ENCODE assay signal across 31 cellular contexts in genomic region chr4:14952352-14952751, GRCh38. TPM values are rescaled to one million over a fixed set of nuclear protein-coding genes. Genes with fewer than 3 reads are reported as not detected.
DNase-seq lines count a peak whose midpoint lies in the region; ATAC-seq, FAIRE-seq and TF ChIP-seq lines count a peak whose summit lies in the region.
"Had no signal": no experiment of that assay in that cellular context is flagged by ENCODE, and none has a peak within 500 bp of the region (broad histone marks: within the 10 kb centered on the region; RNA-seq: fewer than 3 reads in every experiment).

No MANE protein-coding gene starts in this region.

- H3K4me1 ChIP-seq in mesenchymal stem cell (ENCODE audit: control insufficient read depth, insufficient read depth, low read depth, low read length) = no peaks in the 10 kb centered on the region
- H3K4me1 ChIP-seq: gastrocnemius medialis, pancreas, testis had no signal

- H3K36me3 ChIP-seq in mesenchymal stem cell (ENCODE audit: control insufficient read depth in 1 of 2, insufficient read depth in 2 of 2, low read depth in 1 of 2, low read length in 2 of 2) = no peaks in the 10 kb centered on the region
- H3K36me3 ChIP-seq: gastrocnemius medialis, pancreas had no signal

- H3K14ac ChIP-seq in mesenchymal stem cell (ENCODE audit: low read length in 2 of 2) = no peak overlapping the region

- H2AK5ac ChIP-seq in mesenchymal stem cell (ENCODE audit: low read length, severe bottlenecking) = no peak overlapping the region

- H3K4ac ChIP-seq in mesenchymal stem cell (ENCODE audit: low read depth in 1 of 2, low read length in 2 of 2) = no peak overlapping the region

- no peak overlapping the region for H2BK15ac ChIP-seq in mesenchymal stem cell (ENCODE audit: low read depth, poor library complexity, severe bottlenecking)

- H3K4me3 ChIP-seq in mesenchymal stem cell (ENCODE audit: insufficient read depth in 1 of 2, low read depth in 1 of 2, low read length in 2 of 2) = no peak overlapping the region
- H3K4me3 ChIP-seq: dorsolateral prefrontal cortex, gastrocnemius medialis, hepatocyte, pancreas, PC-9, skin epidermis, testis had no signal

- FAIRE-seq in GM12891 (lab: Jason Lieb, UNC) = no peak
- FAIRE-seq: D721Med, pancreas had no signal

- H2BK5ac ChIP-seq in mesenchymal stem cell (ENCODE audit: low read depth, low read length, poor library complexity, severe bottlenecking) = no peak overlapping the region

- H3K4me2 ChIP-seq in mesenchymal stem cell (ENCODE audit: low read length, poor library complexity, severe bottlenecking) = no peak overlapping the region
- H3K4me2 ChIP-seq: hepatocyte, PC-9 had no signal

- no peak overlapping the region for H3K9ac ChIP-seq in mesenchymal stem cell (ENCODE audit: low read length)

- no peaks in the 10 kb centered on the region for H3K79me1 ChIP-seq in mesenchymal stem cell (replicated peaks; ENCODE audit: low read length, poor library complexity, severe bottlenecking)

- no peak overlapping the region for H2BK12ac ChIP-seq in mesenchymal stem cell (ENCODE audit: low read length in 2 of 2)

- no peak overlapping the region for H3K27ac ChIP-seq in mesenchymal stem cell (ENCODE audit: low read length, poor library complexity, severe bottlenecking)
- H3K27ac ChIP-seq: dorsolateral prefrontal cortex, gastrocnemius medialis, hepatocyte, pancreas, PC-9, skin epidermis, testis, VCaP had no signal

- H2AFZ ChIP-seq in mesenchymal stem cell (ENCODE audit: low read depth, low read length) = no peak overlapping the region
- H2AFZ ChIP-seq: hepatocyte, PC-9 had no signal

- H3K23ac ChIP-seq in mesenchymal stem cell (ENCODE audit: low read length in 2 of 2) = no peak overlapping the region

- H2BK120ac ChIP-seq in mesenchymal stem cell (ENCODE audit: low read depth, low read length) = no peak overlapping the region

- H3K9me3 ChIP-seq in mesenchymal stem cell (ENCODE audit: control insufficient read depth, low read length) = no peaks in the 10 kb centered on the region
- H3K9me3 ChIP-seq: gastrocnemius medialis, pancreas, testis had no signal

- TF ChIP-seq POLR2A in GM12891 (IDR thresholded peaks at IDR 0.05; ENCODE audit: low read depth, low read length) = no peak

- H4K91ac ChIP-seq in mesenchymal stem cell (ENCODE audit: low read length) = no peak overlapping the region

- DNase-seq in GM12891 (ENCODE audit: insufficient read length, low spot score) (no peak), NCI-H1436 (lab: John Stamatoyannopoulos, UW) (no peak), mesenchymal stem cell (no peak)
- DNase-seq: 8988T; activated CD4-positive, alpha-beta T cell treated with anti-CD3 and anti-CD28 coated beads for 4 hours; activated gamma-delta T cell treated with Interleukin-2 at 50 U/mL for 16 hours; activated T-cell treated with anti-CD3 and anti-CD28 coated beads, Interleukin-2, amount 50 U/mL, for 24 hours; cerebellar nuclear complex; dorsolateral prefrontal cortex; gastrocnemius medialis; Kasumi-1; left cardiac atrium; mammary epithelial cell; NCI-H1694; NCI-H2171; NCI-H510A treated with DMSO at 0.1 percent for 48 hours; NK-92 treated with Interleukin-12 subunit alpha and Interleukin-12 subunit beta, amount 100 ng/mL, for 24 hours; pancreas; PC-9; Right ventricle myocardium superior; stimulated activated naive CD8-positive, alpha-beta T cell treated with anti-CD3 and anti-CD28 coated beads, Interleukin-15, Interleukin-2, amounts not matched to agents 100 U/mL and 50 U/mL, for 24 hours; testis had no signal

- H4K8ac ChIP-seq in mesenchymal stem cell (ENCODE audit: low read length) = no peak overlapping the region

- ATAC-seq in GM19035 (IDR thresholded peaks at IDR 0.05; ENCODE audit: unreplicated experiment) (peak; percentile 60), HG02623 (IDR thresholded peaks at IDR 0.05; ENCODE audit: unreplicated experiment) (peak; percentile 52), HG03354 (IDR thresholded peaks at IDR 0.05; ENCODE audit: poor library complexity, severe bottlenecking, unreplicated experiment) (peak; percentile 64), GM19452 (IDR thresholded peaks at IDR 0.05; ENCODE audit: unreplicated experiment) (no peak), GM21619 (IDR thresholded peaks at IDR 0.05; ENCODE audit: unreplicated experiment) (no peak)
- ATAC-seq: gastrocnemius medialis; left cardiac atrium; pancreas; stimulated activated naive CD8-positive, alpha-beta T cell treated with anti-CD3 and anti-CD28 coated beads, Interleukin-15, Interleukin-2, amounts not matched to agents 100 U/mL and 50 U/mL, for 24 hours had no signal

- H3K18ac ChIP-seq in mesenchymal stem cell (ENCODE audit: low read depth in 1 of 2, low read length in 2 of 2) = no peak overlapping the region

- no peaks in the 10 kb centered on the region for H3K27me3 ChIP-seq in mesenchymal stem cell (ENCODE audit: control insufficient read depth in 1 of 2, insufficient read depth in 1 of 2, low read length in 2 of 2)
- H3K27me3 ChIP-seq: dorsolateral prefrontal cortex, gastrocnemius medialis, hepatocyte, pancreas, testis had no signal

TF ChIP-seq in GM12891, 5 proteins besides CTCF, POLR2A, EP300 and RAD21:
- TF ChIP-seq SPI1 (IDR thresholded peaks at IDR 0.05; ENCODE audit: low read depth, low read length) (peak; percentile 34; the same call in 1 of the 2 replicates), POU2F2 (IDR thresholded peaks at IDR 0.05; ENCODE audit: low read depth, low read length) (no peak), TAF1 (IDR thresholded peaks at IDR 0.05; ENCODE audit: low read depth, low read length) (no peak), PAX5 (IDR thresholded peaks at IDR 0.05; ENCODE audit: insufficient read depth, low read length, severe bottlenecking) (no peak)

RNA-seq across cellular contexts. Expression of gene CPEB2, which starts 49.9 kb away (rescaled TPM):
- polyA plus RNA-seq in GM12891 (2012; ENCODE audit: low read depth, missing spikeins) = 2.2 TPM
- 7.9 TPM for polyA plus RNA-seq in mesenchymal stem cell (2013, experiment 1 of 2)
- polyA plus RNA-seq in mesenchymal stem cell (2013, experiment 2 of 2) = 8.5 TPM

Comparison
In these comparisons a context has a peak if more than half of its experiments do, and no peak if none do; other contexts are left out.
1. ATAC-seq: peak in GM19035 (single experiment), HG02623 (single experiment) and HG03354 (single experiment); none in GM19452 (single experiment) and GM21619 (single experiment).